In genomic region chr4:55933611-55934010, GRCh38 we compare ENCODE assay signal across 30 cellular contexts.
"Had no signal": no experiment of that assay in that cellular context is flagged by ENCODE, and none has a peak within 500 bp of the region (broad histone marks: within the 10 kb centered on the region; RNA-seq: fewer than 3 reads in every experiment).

No MANE protein-coding gene starts in this region.

- ATAC-seq: activated CD8-positive, alpha-beta T cell treated with anti-CD3 and anti-CD28 coated beads for 36 hours; activated T-cell treated with anti-CD3 and anti-CD28 coated beads, Interleukin-2, amount 50 U/mL, for 72 hours; activated T-helper 17 cell treated with anti-CD3 and anti-CD28 coated beads, Interleukin-2, amount 50 U/mL, for 72 hours; body of pancreas; PC-3 had no signal

- H3K4me3 ChIP-seq: body of pancreas, breast epithelium, MG63, Peyer's patch had no signal

- H3K4me1 ChIP-seq: body of pancreas, breast epithelium, Peyer's patch had no signal

- H3K27ac ChIP-seq: body of pancreas, breast epithelium, Peyer's patch had no signal

- H3K27me3 ChIP-seq: body of pancreas, breast epithelium, MG63, Peyer's patch had no signal

- FAIRE-seq: astrocyte, TTC549 had no signal

- DNase-seq: activated CD4-positive, alpha-beta T cell treated with anti-CD3 and anti-CD28 coated beads, Interleukin-2, amount 10 ng/mL, durations not matched to agents 24 days and 14 days; activated CD4-positive, alpha-beta T cell treated with anti-CD3 and anti-CD28 coated beads, Interleukin-2, amount 50 U/mL, for 4 hours; activated CD8-positive, alpha-beta T cell treated with anti-CD3 and anti-CD28 coated beads for 36 hours; activated effector memory CD4-positive, alpha-beta T cell treated with anti-CD3 and anti-CD28 coated beads, Interleukin-2, amount 50 U/mL, for 16 hours; activated naive CD4-positive, alpha-beta T cell treated with Interleukin-2 at 50 U/mL for 16 hours; activated naive CD8-positive, alpha-beta T cell treated with anti-CD3 and anti-CD28 coated beads, Interleukin-2, amount 10 ng/mL, durations not matched to agents 7 days and 5 days; activated T-cell treated with anti-CD3 and anti-CD28 coated beads, Interleukin-2, amount 50 U/mL, for 1 hour; activated T-cell treated with anti-CD3 and anti-CD28 coated beads, Interleukin-2, amount 50 U/mL, for 72 hours; body of pancreas; Karpas-422; KBM-7; MG63; NCI-H1048; NCI-H1105 treated with DMSO at 0.1 percent for 48 hours; NCI-H1436; NCI-H1694; NCI-H1930; NCI-H2081 treated with DMSO at 0.1 percent for 48 hours; NCI-H345; NCI-H524 treated with DMSO at 0.1 percent for 48 hours; NCI-H748 treated with DMSO at 0.1 percent for 48 hours; NK-92 treated with Interleukin-12 subunit alpha and Interleukin-12 subunit beta, amount 100 ng/mL, for 24 hours; PC-3; Peyer's patch; Right ventricle myocardium superior; T1000 had no signal

- H3K36me3 ChIP-seq: breast epithelium, MG63, Peyer's patch had no signal

- H3K9me3 ChIP-seq: MG63, Peyer's patch had no signal
